In the genomic region with DNA sequence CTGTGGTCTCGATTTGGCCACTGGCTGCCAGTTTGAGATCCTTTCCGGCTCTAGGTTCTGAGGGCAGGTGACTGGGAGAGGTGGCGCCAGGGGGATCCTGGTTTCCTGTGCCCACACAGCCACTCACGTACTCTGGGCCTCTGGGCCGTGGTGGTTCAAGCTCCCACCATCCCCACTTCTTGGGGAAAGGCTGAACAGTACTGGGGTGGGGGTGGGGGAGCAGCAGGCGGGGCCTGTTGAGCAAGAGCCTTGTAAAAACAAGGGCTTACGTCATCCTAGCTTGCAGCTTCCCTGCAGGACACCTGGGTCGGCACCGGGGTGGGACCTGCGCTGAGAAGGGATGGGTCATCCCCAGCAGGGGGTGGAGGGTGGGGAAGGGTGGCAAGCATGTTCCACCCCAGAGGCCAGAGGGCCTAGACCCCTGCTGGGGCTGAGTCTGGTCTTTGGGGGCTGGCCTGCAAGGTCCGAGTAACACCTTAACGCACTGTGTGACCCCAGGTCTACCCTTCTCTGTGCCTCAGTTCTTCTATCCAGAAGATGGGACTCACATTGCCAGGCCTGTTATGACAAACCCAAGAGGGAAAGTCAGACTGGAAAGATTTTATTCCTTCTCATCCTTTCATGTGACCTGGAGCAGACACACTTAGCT, we compare ENCODE assay signal across 9 cellular contexts. TPM values are rescaled to one million over a fixed set of nuclear protein-coding genes. Genes with fewer than 3 reads are reported as not detected.
DNase-seq lines count a peak whose midpoint lies in the region; ATAC-seq, FAIRE-seq and TF ChIP-seq lines count a peak whose summit lies in the region.
"Had no signal": no experiment of that assay in that cellular context is flagged by ENCODE, and none has a peak within 500 bp of the region (broad histone marks: within the 10 kb centered on the region; RNA-seq: fewer than 3 reads in every experiment).

No MANE protein-coding gene starts in this region.

- H3K4me1 ChIP-seq in BLaER1 treated with 17β-estradiol and CSF1 and Interleukin-3, amounts not matched to agents 10 nM and 100 nM = peaks cover 1 to 52% (median 28%) of the 10 kb centered on the region in 10 experiments; a peak in 19 of 20 replicates

- no peak for FAIRE-seq in bronchial epithelial cell (lab: Jason Lieb, UNC)

- peak overlapping the region in 1 of 3 experiments; percentile 57 for H3K27ac Mint-ChIP-seq in nephron
- H3K27ac Mint-ChIP-seq: activated naive CD8-positive, alpha-beta T cell treated with anti-CD3 and anti-CD28 coated beads, Interleukin-2, amount 10 ng/mL, durations not matched to agents 7 days and 5 days had no signal

- peaks cover 4% of the 10 kb centered on the region for H3K4me1 Mint-ChIP-seq in nephron

- peak overlapping the region in 6 of 11 experiments; percentile 15 to 48 (median 34); a peak in 7 of 22 replicates for H3K27ac ChIP-seq in BLaER1 treated with 17β-estradiol and CSF1 and Interleukin-3, amounts not matched to agents 10 nM and 100 nM

- H3K4me3 ChIP-seq in BLaER1 treated with 17β-estradiol and CSF1 and Interleukin-3, amounts not matched to agents 10 nM and 100 nM = no peak overlapping the region
- no peak overlapping the region for H3K4me3 ChIP-seq in bronchial epithelial cell (ENCODE audit: low read depth, low read length)

- peaks cover 11% of the 10 kb centered on the region for H3K27me3 Mint-ChIP-seq in nephron (ENCODE audit: low read depth)

- peak overlapping the region in 5 of 11 experiments; percentile 1 to 39 (median 26); a peak in 4 of 22 replicates for H3K9ac ChIP-seq in BLaER1 treated with 17β-estradiol and CSF1 and Interleukin-3, amounts not matched to agents 10 nM and 100 nM

- H4K20me1 ChIP-seq in BLaER1 treated with 17β-estradiol and CSF1 and Interleukin-3, amounts not matched to agents 10 nM and 100 nM = peaks cover 0 to 19% (median 10%) of the 10 kb centered on the region in 11 experiments; a peak in 19 of 22 replicates

- H3K4me2 ChIP-seq in BLaER1 treated with 17β-estradiol and CSF1 and Interleukin-3, amounts not matched to agents 10 nM and 100 nM = peak overlapping the region in 9 of 11 experiments; percentile 0 to 62 (median 31); a peak in 13 of 22 replicates

- DNase-seq in M059J (ENCODE audit: low read depth) (peak; percentile 67), bronchial epithelial cell (ENCODE audit: low read depth) (peak; percentile 55), NCI-H1105 treated with DMSO at 0.1 percent for 48 hours (lab: John Stamatoyannopoulos, UW) (no peak), NCI-H510A treated with DMSO at 0.1 percent for 48 hours (lab: John Stamatoyannopoulos, UW) (no peak), NCI-H748 treated with DMSO at 0.1 percent for 48 hours (lab: John Stamatoyannopoulos, UW) (no peak)
- no peak for DNase-seq in stimulated activated naive CD8-positive, alpha-beta T cell treated with anti-CD3 and anti-CD28 coated beads, Interleukin-15, Interleukin-2, amounts not matched to agents 100 U/mL and 50 U/mL, for 24 hours
- DNase-seq: activated naive CD8-positive, alpha-beta T cell treated with anti-CD3 and anti-CD28 coated beads, Interleukin-2, amount 10 ng/mL, durations not matched to agents 7 days and 5 days had no signal

- H3K9me3 Mint-ChIP-seq in nephron = peaks cover 3% of the 10 kb centered on the region
- H3K9me3 Mint-ChIP-seq: activated naive CD8-positive, alpha-beta T cell treated with anti-CD3 and anti-CD28 coated beads, Interleukin-2, amount 10 ng/mL, durations not matched to agents 7 days and 5 days had no signal

- H3K36me3 Mint-ChIP-seq in nephron (ENCODE audit: low read depth) = no peaks in the 10 kb centered on the region

- TF ChIP-seq CTCF in bronchial epithelial cell (IDR thresholded peaks at IDR 0.05; ENCODE audit: insufficient read depth, low read length, severe bottlenecking) = no peak
- no peak for TF ChIP-seq CTCF in nephron (IDR thresholded peaks at IDR 0.05; ENCODE audit: unreplicated experiment in 3 of 3)

- ATAC-seq in stimulated activated naive CD8-positive, alpha-beta T cell treated with anti-CD3 and anti-CD28 coated beads, Interleukin-15, Interleukin-2, amounts not matched to agents 100 U/mL and 50 U/mL, for 24 hours = no peak

- 0 out of 22 replicates have a peak, but pooled peaks cover 0 to 3% (median 0%) of the 10 kb centered on the region in 11 experiments for H3K9me3 ChIP-seq in BLaER1 treated with 17β-estradiol and CSF1 and Interleukin-3, amounts not matched to agents 10 nM and 100 nM (replicated peaks in 1 of 11)

- H3K36me3 ChIP-seq in BLaER1 treated with 17β-estradiol and CSF1 and Interleukin-3, amounts not matched to agents 10 nM and 100 nM = peaks cover 0 to 11% (median 0%) of the 10 kb centered on the region in 11 experiments; a peak in 8 of 22 replicates
- H3K36me3 ChIP-seq in bronchial epithelial cell (ENCODE audit: control insufficient read depth, insufficient read depth, low read length) = peaks cover 2% of the 10 kb centered on the region

- no peaks in the 10 kb centered on the region for H3K27me3 ChIP-seq in BLaER1 treated with 17β-estradiol and CSF1 and Interleukin-3, amounts not matched to agents 10 nM and 100 nM
- no peaks in the 10 kb centered on the region for H3K27me3 ChIP-seq in bronchial epithelial cell (ENCODE audit: control insufficient read depth, insufficient read depth, low read length)

- peak overlapping the region; percentile 15 to 74 (median 30) for H3K4me3 Mint-ChIP-seq in nephron
- H3K4me3 Mint-ChIP-seq: activated naive CD8-positive, alpha-beta T cell treated with anti-CD3 and anti-CD28 coated beads, Interleukin-2, amount 10 ng/mL, durations not matched to agents 7 days and 5 days had no signal

RNA-seq across cellular contexts. Expression of a gene that starts 3.1 kb away (rescaled TPM):
- total RNA-seq in M059J (2014; rRNA removed; shearing (Covaris generic)) = 37.7 and 51.8 TPM in 2 replicates
- 71.3 and 118 TPM in 2 replicates for total RNA-seq in bronchial epithelial cell

RNA-seq across cellular contexts. Expression of a gene that starts 34.0 kb away (rescaled TPM):
- 49.6 and 61.9 TPM in 2 replicates for total RNA-seq in M059J (2014; rRNA removed; shearing (Covaris generic))
- 9.7 and 16.9 TPM in 2 replicates for total RNA-seq in bronchial epithelial cell

Comparison
In these comparisons a context has a peak if more than half of its experiments do, and no peak if none do; other contexts are left out.
1. DNase-seq: peak in M059J (single experiment) and bronchial epithelial cell (single experiment); none in stimulated activated naive CD8-positive, alpha-beta T cell treated with anti-CD3 and anti-CD28 coated beads, Interleukin-15, Interleukin-2, amounts not matched to agents 100 U/mL and 50 U/mL, for 24 hours (single experiment), NCI-H1105 treated with DMSO at 0.1 percent for 48 hours (single experiment), NCI-H510A treated with DMSO at 0.1 percent for 48 hours (single experiment) and NCI-H748 treated with DMSO at 0.1 percent for 48 hours (single experiment).